ENCODE assay signal across 17 cellular contexts in the genomic region with DNA sequence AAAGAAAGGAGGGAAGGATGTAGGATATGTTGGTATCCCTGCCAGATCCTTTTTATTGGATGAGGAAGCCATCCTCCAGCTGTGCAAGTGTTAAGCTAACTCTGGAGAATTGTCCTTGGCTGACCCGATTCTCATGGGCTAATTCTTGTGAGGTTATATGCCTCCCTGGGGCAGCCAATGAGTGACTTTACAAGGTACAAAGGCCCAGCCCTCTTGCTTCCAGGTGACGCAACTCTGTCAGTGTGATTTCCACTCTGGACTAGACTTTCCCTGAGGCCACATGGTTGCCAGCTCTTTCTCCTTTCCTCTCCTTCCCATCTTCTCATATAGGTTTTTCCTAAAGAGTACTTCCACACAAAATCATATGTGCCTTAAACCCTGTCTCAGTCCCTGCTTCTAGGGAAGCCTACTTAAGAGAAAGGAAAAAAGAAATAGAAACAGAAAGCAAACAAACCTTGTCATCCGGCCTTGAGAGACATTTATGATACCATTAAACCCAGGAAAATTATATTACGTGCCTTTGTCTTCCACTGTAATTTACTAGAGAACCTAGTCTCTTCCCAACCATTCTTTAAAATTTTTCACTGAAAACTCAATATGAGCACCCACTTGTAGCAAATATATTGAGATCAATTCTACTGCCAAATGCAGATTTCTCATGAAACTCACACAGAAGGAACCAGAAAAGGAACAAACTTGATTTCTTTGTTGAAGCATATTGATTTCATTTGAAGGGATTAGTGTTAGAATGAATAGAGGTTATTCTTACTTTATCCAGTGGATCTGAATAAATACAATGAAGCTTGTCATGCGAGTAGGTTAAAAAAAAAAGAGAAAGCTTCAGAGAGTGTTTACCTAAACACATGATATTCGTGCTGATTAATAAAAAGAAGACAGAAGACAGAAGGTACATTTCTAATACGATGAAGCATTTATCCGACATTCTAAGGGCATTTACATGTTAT.
DNase-seq lines count a peak whose midpoint lies in the region; ATAC-seq and TF ChIP-seq lines count a peak whose summit lies in the region.
"Had no signal": no experiment of that assay in that cellular context is flagged by ENCODE, and none has a peak within 500 bp of the region (broad histone marks: within the 10 kb centered on the region; RNA-seq: fewer than 3 reads in every experiment).

No MANE protein-coding gene starts in this region.

- TF ChIP-seq CTCF in heart left ventricle (IDR thresholded peaks at IDR 0.05), result no peak

- DNase-seq in H4 (ENCODE audit: low spot score), result peak; percentile 26
- DNase-seq in RPMI7951 (ENCODE audit: low read depth), result peak; percentile 30
- DNase-seq in heart left ventricle, result peak in 3 of 5 donors; percentile 18 to 46 (median 33)
- DNase-seq in renal cortical epithelial cell (ENCODE audit: low read depth), result peak; percentile 6
- DNase-seq in effector CD8-positive, alpha-beta T cell (lab: John Stamatoyannopoulos, UW), result no peak
- DNase-seq in NCI-H2029 (lab: John Stamatoyannopoulos, UW), result no peak
- DNase-seq in activated CD4-positive, alpha-beta T cell treated with anti-CD3 and anti-CD28 coated beads for 4 hours, result no peak
- no peak for DNase-seq in NCI-H524 treated with DMSO at 0.1 percent for 48 hours (lab: John Stamatoyannopoulos, UW)
- DNase-seq: activated CD4-positive, alpha-beta T cell treated with anti-CD3 and anti-CD28 coated beads, Interleukin-2, amount 10 ng/mL, durations not matched to agents 24 days and 14 days; aorta; CD8-positive, alpha-beta memory T cell; HCEC 1CT; Karpas-422; NCI-H1417 treated with DMSO at 0.1 percent for 48 hours; right lobe of liver; stimulated activated CD4-positive, alpha-beta T cell treated with anti-CD3 and anti-CD28 coated beads, Interleukin-1b, Interleukin-23, amount 100 ng/mL, for 48 hours had no signal

- no peak overlapping the region for H3K4me3 ChIP-seq in heart left ventricle
- H3K4me3 ChIP-seq: right lobe of liver had no signal

- 73 to 81% (median 76%) methylated on average over 8 of the region's 8 CpGs for WGBS in heart left ventricle, 4 donors

- H3K36me3 ChIP-seq in heart left ventricle, result no peaks in the 10 kb centered on the region
- H3K36me3 ChIP-seq: right lobe of liver had no signal

- H3K4me1 ChIP-seq in heart left ventricle, result peaks cover 0 to 6% (median 0%) of the 10 kb centered on the region in 12 donors
- H3K4me1 ChIP-seq: right lobe of liver had no signal

- H3K27me3 ChIP-seq in heart left ventricle, result no peaks in the 10 kb centered on the region
- H3K27me3 ChIP-seq: right lobe of liver had no signal

- no peak for TF ChIP-seq POLR2A in heart left ventricle (IDR thresholded peaks at IDR 0.05)

- peaks cover 0 to 9% (median 0%) of the 10 kb centered on the region in 12 donors for H3K9me3 ChIP-seq in heart left ventricle
- H3K9me3 ChIP-seq: right lobe of liver had no signal

- ATAC-seq in heart left ventricle, result peak in 3 of 4 donors; percentile 42 to 72 (median 70)
- ATAC-seq: left lobe of liver had no signal

- intact Hi-C loops in heart left ventricle (cut with DNase I), result no loop called here

- H3K27ac ChIP-seq in heart left ventricle, result peak overlapping the region in 7 of 12 donors; percentile 10 to 62 (median 45)
- H3K27ac ChIP-seq: right lobe of liver had no signal

Comparison
In these comparisons a context has a peak if more than half of its experiments do, and no peak if none do; other contexts are left out.
1. DNase-seq: peak in H4 (single experiment), RPMI7951 (single experiment), heart left ventricle (3 of 5) and renal cortical epithelial cell (single experiment); none in effector CD8-positive, alpha-beta T cell (single experiment), NCI-H2029 (single experiment), activated CD4-positive, alpha-beta T cell treated with anti-CD3 and anti-CD28 coated beads for 4 hours (0 of 2) and NCI-H524 treated with DMSO at 0.1 percent for 48 hours (single experiment).